Comparison of ENCODE assay signal across 1 cellular context in the genomic region with DNA sequence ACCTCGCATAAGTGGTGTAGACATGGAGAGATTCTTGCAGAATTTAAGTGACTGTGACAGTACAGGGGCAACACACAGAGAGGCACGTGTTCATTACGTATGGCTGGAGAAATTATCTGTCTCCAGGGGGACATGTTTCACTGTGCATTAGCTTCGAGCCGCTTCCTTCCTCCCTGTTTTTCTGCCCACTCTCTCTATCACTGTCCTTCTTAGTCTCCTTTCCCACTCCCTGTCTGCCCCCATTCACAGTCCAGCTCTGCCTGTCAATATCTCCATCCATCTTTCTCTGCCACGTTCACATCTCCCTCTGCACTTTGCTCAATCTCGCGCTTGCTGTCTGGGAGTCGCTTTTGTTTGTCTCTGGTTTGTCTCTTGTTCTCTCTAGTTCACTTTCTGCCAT.
TF ChIP-seq lines count a peak whose summit lies in the region.

No MANE protein-coding gene starts in this region.

TF ChIP-seq in WTC11, 78 proteins besides CTCF, POLR2A, EP300 and RAD21:
- TF ChIP-seq ZNF423 (CRISPR knock-in tag; IDR thresholded peaks at IDR 0.05), result no peak
- TF ChIP-seq CREM (CRISPR knock-in tag; IDR thresholded peaks at IDR 0.05), result no peak
- no peak for TF ChIP-seq NFE2L1 (CRISPR knock-in tag; IDR thresholded peaks at IDR 0.05)
- no peak for TF ChIP-seq RORB (CRISPR knock-in tag; IDR thresholded peaks at IDR 0.05)
- TF ChIP-seq, protein P1, sequence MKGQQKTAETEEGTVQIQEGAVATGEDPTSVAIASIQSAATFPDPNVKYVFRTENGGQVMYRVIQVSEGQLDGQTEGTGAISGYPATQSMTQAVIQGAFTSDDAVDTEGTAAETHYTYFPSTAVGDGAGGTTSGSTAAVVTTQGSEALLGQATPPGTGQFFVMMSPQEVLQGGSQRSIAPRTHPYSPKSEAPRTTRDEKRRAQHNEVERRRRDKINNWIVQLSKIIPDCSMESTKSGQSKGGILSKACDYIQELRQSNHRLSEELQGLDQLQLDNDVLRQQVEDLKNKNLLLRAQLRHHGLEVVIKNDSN (CRISPR knock-in tag; IDR thresholded peaks at IDR 0.05), result no peak
- no peak for TF ChIP-seq JUN (CRISPR knock-in tag; IDR thresholded peaks at IDR 0.05)
- TF ChIP-seq, protein P2, sequence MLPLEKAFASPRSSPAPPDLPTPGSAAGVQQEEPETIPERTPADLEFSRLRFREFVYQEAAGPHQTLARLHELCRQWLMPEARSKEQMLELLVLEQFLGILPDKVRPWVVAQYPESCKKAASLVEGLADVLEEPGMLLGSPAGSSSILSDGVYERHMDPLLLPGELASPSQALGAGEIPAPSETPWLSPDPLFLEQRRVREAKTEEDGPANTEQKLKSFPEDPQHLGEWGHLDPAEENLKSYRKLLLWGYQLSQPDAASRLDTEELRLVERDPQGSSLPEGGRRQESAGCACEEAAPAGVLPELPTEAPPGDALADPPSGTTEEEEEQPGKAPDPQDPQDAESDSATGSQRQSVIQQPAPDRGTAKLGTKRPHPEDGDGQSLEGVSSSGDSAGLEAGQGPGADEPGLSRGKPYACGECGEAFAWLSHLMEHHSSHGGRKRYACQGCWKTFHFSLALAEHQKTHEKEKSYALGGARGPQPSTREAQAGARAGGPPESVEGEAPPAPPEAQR (CRISPR knock-in tag; IDR thresholded peaks at IDR 0.05), result no peak
- TF ChIP-seq, protein P3, sequence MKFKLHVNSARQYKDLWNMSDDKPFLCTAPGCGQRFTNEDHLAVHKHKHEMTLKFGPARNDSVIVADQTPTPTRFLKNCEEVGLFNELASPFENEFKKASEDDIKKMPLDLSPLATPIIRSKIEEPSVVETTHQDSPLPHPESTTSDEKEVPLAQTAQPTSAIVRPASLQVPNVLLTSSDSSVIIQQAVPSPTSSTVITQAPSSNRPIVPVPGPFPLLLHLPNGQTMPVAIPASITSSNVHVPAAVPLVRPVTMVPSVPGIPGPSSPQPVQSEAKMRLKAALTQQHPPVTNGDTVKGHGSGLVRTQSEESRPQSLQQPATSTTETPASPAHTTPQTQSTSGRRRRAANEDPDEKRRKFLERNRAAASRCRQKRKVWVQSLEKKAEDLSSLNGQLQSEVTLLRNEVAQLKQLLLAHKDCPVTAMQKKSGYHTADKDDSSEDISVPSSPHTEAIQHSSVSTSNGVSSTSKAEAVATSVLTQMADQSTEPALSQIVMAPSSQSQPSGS (CRISPR knock-in tag; IDR thresholded peaks at IDR 0.05; ENCODE audit: borderline replicate concordance, low read depth), result no peak
- TF ChIP-seq, protein P4, sequence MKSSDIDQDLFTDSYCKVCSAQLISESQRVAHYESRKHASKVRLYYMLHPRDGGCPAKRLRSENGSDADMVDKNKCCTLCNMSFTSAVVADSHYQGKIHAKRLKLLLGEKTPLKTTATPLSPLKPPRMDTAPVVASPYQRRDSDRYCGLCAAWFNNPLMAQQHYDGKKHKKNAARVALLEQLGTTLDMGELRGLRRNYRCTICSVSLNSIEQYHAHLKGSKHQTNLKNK (CRISPR knock-in tag; IDR thresholded peaks at IDR 0.05), result no peak
- TF ChIP-seq, protein P5, sequence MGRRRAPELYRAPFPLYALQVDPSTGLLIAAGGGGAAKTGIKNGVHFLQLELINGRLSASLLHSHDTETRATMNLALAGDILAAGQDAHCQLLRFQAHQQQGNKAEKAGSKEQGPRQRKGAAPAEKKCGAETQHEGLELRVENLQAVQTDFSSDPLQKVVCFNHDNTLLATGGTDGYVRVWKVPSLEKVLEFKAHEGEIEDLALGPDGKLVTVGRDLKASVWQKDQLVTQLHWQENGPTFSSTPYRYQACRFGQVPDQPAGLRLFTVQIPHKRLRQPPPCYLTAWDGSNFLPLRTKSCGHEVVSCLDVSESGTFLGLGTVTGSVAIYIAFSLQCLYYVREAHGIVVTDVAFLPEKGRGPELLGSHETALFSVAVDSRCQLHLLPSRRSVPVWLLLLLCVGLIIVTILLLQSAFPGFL (CRISPR knock-in tag; IDR thresholded peaks at IDR 0.05; ENCODE audit: borderline replicate concordance), result no peak
- no peak for TF ChIP-seq TCF7 (CRISPR knock-in tag; IDR thresholded peaks at IDR 0.05; ENCODE audit: low read depth)
- TF ChIP-seq IRF2 (CRISPR knock-in tag; IDR thresholded peaks at IDR 0.05; ENCODE audit: borderline replicate concordance, low read depth), result no peak
- TF ChIP-seq, protein P6, sequence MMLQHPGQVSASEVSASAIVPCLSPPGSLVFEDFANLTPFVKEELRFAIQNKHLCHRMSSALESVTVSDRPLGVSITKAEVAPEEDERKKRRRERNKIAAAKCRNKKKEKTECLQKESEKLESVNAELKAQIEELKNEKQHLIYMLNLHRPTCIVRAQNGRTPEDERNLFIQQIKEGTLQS (CRISPR knock-in tag; conservative IDR thresholded peaks at IDR 0.05), result no peak
